In the genomic region with DNA sequence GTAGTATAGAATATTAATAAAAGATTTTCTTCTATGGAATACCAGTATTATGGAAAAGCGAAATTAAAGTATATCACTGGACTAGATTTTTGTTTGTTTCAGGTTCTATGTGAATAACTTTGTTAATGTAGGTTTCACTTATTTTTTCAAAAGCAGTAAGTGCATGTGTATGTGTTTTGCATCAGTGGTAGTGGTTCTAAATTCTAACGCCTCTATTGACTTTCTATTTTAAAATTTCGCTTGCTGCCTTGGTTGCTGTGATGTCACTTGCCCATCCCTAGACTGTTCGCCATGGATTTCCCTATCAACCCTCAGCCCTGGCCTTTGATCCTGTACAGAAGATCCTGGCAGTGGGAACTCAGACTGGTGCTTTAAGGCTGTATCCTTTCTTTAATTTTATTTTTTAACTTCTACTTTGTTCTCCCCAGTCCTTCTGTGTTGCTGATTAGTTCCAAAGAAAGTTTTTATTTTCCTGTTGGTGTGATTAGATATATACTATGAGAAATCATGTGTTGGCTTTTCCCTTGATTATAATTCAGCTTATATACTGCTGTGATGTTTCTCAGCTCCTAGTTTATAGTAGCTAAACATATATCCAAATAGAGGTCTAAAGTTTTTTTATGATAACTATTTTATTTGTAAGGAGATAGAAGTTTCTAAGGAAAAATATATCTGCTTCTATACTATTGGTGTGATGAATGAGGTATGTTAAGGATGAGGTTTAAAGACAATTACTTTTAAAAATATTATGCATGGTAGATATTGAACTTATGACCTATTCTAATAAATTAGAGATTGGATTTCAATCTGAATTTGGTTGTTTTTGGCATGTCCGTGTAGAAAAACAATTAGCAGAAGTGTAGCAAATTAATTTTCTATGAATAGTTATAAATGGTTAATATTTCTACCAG, we compare ENCODE assay signal across 8 cellular contexts. TPM values are rescaled to one million over a fixed set of nuclear protein-coding genes. Genes with fewer than 3 reads are reported as not detected.
DNase-seq lines count a peak whose midpoint lies in the region; ATAC-seq, FAIRE-seq and TF ChIP-seq lines count a peak whose summit lies in the region.

No MANE protein-coding gene starts in this region.

- no peak for FAIRE-seq in RCC 7860 (lab: Jason Lieb, UNC)

- no peaks in the 10 kb centered on the region for H3K9me3 ChIP-seq in heart left ventricle
- no peaks in the 10 kb centered on the region for H3K9me3 ChIP-seq in endodermal cell (ENCODE audit: control insufficient read depth, low read length)

- DNase-seq in heart left ventricle (peak in 1 of 5 donors; percentile 34), cardiac septum (ENCODE audit: low spot score) (no peak), RCC 7860 (ENCODE audit: low spot score) (peak; percentile 19), endodermal cell (no peak), progenitor cell of endocrine pancreas (ENCODE audit: low spot score, unreplicated experiment) (no peak), NCI-H1694 (lab: John Stamatoyannopoulos, UW) (no peak)

- no peak for TF ChIP-seq CTCF in heart left ventricle (IDR thresholded peaks at IDR 0.05)
- TF ChIP-seq CTCF in endodermal cell (conservative IDR thresholded peaks at IDR 0.05): no peak
- no peak for TF ChIP-seq CTCF in progenitor cell of endocrine pancreas (IDR thresholded peaks at IDR 0.05; ENCODE audit: unreplicated experiment)

- peak overlapping the region in 9 of 12 donors; percentile 61 to 97 (median 94) for H3K27ac ChIP-seq in heart left ventricle
- H3K27ac ChIP-seq in endodermal cell (ENCODE audit: low read depth, low read length): no peak overlapping the region

- H3K4me3 ChIP-seq in heart left ventricle (peak overlapping the region in 11 of 12 donors; percentile 1 to 94 (median 84)), endodermal cell (ENCODE audit: low read length) (peak overlapping the region; percentile 96)

- no peaks in the 10 kb centered on the region for H3K27me3 Mint-ChIP-seq in endodermal cell (ENCODE audit: insufficient read depth)
- H3K27me3 Mint-ChIP-seq in progenitor cell of endocrine pancreas: no peaks in the 10 kb centered on the region
- H3K27me3 Mint-ChIP-seq in stimulated activated memory B cell treated with anti-CD40 and anti-IgM and Interleukin-4, amounts not matched to agents 10 μg/mL and 1 μg/mL and 100 μg/mL, for 72 hours: no peaks in the 10 kb centered on the region

- 53 to 77% (median 56%) methylated on average over 5 of the region's 5 CpGs for WGBS in heart left ventricle, 4 donors
- WGBS in endodermal cell (ENCODE audit: insufficient coverage in 1 of 2, insufficient read length in 1 of 2), 2 experiments: 84 to 91% methylated on average over 5 of the region's 5 CpGs

- H3K27ac Mint-ChIP-seq in endodermal cell (no peak overlapping the region), progenitor cell of endocrine pancreas (no peak overlapping the region)
- H3K27ac Mint-ChIP-seq in stimulated activated memory B cell treated with anti-CD40 and anti-IgM and Interleukin-4, amounts not matched to agents 10 μg/mL and 1 μg/mL and 100 μg/mL, for 72 hours: no peak overlapping the region

- H3K36me3 Mint-ChIP-seq in endodermal cell (ENCODE audit: low read depth) (peaks cover 1% of the 10 kb centered on the region), progenitor cell of endocrine pancreas (ENCODE audit: insufficient read depth) (no peaks in the 10 kb centered on the region)
- H3K36me3 Mint-ChIP-seq in stimulated activated memory B cell treated with anti-CD40 and anti-IgM and Interleukin-4, amounts not matched to agents 10 μg/mL and 1 μg/mL and 100 μg/mL, for 72 hours: no peaks in the 10 kb centered on the region

- H3K27me3 ChIP-seq in heart left ventricle: no peaks in the 10 kb centered on the region
- H3K27me3 ChIP-seq in endodermal cell (ENCODE audit: control insufficient read depth, insufficient read depth, low read length, poor library complexity, severe bottlenecking): no peaks in the 10 kb centered on the region

- H3K36me3 ChIP-seq in heart left ventricle (no peaks in the 10 kb centered on the region), endodermal cell (ENCODE audit: control insufficient read depth, insufficient read depth, low read length) (no peaks in the 10 kb centered on the region)

- H3K4me1 ChIP-seq in heart left ventricle: peaks cover 0 to 56% (median 19%) of the 10 kb centered on the region in 12 donors
- peaks cover 7% of the 10 kb centered on the region for H3K4me1 ChIP-seq in endodermal cell (ENCODE audit: control insufficient read depth, insufficient read depth, low read length)

- H3K4me3 Mint-ChIP-seq in endodermal cell: peak overlapping the region; percentile 82
- H3K4me3 Mint-ChIP-seq in progenitor cell of endocrine pancreas (ENCODE audit: low read depth): peak overlapping the region; percentile 94
- H3K4me3 Mint-ChIP-seq in stimulated activated memory B cell treated with anti-CD40 and anti-IgM and Interleukin-4, amounts not matched to agents 10 μg/mL and 1 μg/mL and 100 μg/mL, for 72 hours: no peak overlapping the region

- H3K4me1 Mint-ChIP-seq in endodermal cell (peaks cover 38% of the 10 kb centered on the region), progenitor cell of endocrine pancreas (ENCODE audit: low read depth) (peaks cover 23% of the 10 kb centered on the region)
- H3K4me1 Mint-ChIP-seq in stimulated activated memory B cell treated with anti-CD40 and anti-IgM and Interleukin-4, amounts not matched to agents 10 μg/mL and 1 μg/mL and 100 μg/mL, for 72 hours: peaks cover 31% of the 10 kb centered on the region

- no peak for ATAC-seq in heart left ventricle
- ATAC-seq in GM21423 (IDR thresholded peaks at IDR 0.05; ENCODE audit: unreplicated experiment): no peak
- ATAC-seq in stimulated activated memory B cell treated with anti-CD40 and anti-IgM and Interleukin-4, amounts not matched to agents 10 μg/mL and 1 μg/mL and 100 μg/mL, for 72 hours: no peak

- no peak overlapping the region for H3K9ac ChIP-seq in endodermal cell (ENCODE audit: extremely low read depth, low read length, poor library complexity, severe bottlenecking)

- TF ChIP-seq POLR2A in heart left ventricle (IDR thresholded peaks at IDR 0.05): no peak

- intact Hi-C loops in heart left ventricle (cut with DNase I) (loop anchor here in 5 of 10 donors (10.0 kb wide), 6 partner anchors 59 to 1241 kb away; a partner anchor contains a TSS), cardiac septum (cut with DNase I) (loop anchor here (5.0 kb wide), 1 partner anchor 294 kb away; no protein-coding TSS in a partner anchor)

- H3K9me3 Mint-ChIP-seq in endodermal cell: no peaks in the 10 kb centered on the region
- no peaks in the 10 kb centered on the region for H3K9me3 Mint-ChIP-seq in progenitor cell of endocrine pancreas (ENCODE audit: low read depth)
- no peaks in the 10 kb centered on the region for H3K9me3 Mint-ChIP-seq in stimulated activated memory B cell treated with anti-CD40 and anti-IgM and Interleukin-4, amounts not matched to agents 10 μg/mL and 1 μg/mL and 100 μg/mL, for 72 hours

RNA-seq across cellular contexts. Expression of a gene that starts 1.7 kb away (rescaled TPM):
- total RNA-seq in heart left ventricle (10 to 100 TPM; 11.8 to 20.0 (median 14.5) TPM), cardiac septum (17.7 TPM), endodermal cell (10 to 100 TPM; 19.2 to 25.2 TPM), progenitor cell of endocrine pancreas (43.0 and 43.7 TPM in 2 replicates)
- polyA plus RNA-seq in heart left ventricle: 10 to 100 TPM in 1 of 2 donors, 1 to 10 TPM in 1; 5.7 to 10.2 TPM
- 5.2 TPM for polyA plus RNA-seq in endodermal cell (2013, experiment 1 of 2)
- polyA plus RNA-seq in endodermal cell (2013, experiment 2 of 2): 6.2 TPM
